In the genomic region with DNA sequence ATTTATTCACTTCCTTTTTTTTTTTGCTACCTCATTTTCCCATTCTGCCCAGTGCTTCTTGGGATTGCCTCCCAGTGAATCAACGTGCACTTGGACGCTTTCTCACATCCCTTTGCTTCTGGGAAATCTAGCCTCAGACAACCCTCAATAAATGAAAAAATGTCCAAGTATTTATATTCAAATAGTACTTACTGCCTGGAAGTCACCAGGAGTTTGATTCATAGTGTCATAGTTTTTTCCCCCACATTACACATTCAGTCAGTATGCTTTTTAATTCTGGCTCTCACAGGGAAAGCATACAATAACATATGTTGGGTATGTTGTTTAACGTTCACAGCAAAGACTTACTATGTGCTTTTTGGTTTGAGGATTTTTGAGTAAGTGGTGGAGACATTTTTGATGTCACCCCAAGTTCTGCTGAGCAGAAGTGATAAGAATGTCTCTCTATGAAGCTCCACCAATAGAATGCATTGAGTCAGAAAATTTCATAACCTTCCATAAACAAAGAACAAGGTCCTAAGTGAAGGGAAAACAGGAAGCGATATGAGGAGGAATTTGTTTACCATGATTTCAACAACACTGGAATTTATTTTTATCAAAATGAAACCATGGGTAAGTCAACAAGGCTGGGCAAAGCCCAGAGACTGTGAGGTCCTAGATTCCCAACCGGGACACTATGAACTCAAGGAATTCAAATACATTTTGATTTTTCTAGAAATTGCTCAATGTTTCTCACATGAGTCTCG, we compare ENCODE assay signal across 1 cellular context.
TF ChIP-seq lines count a peak whose summit lies in the region.

No MANE protein-coding gene starts in this region.

TF ChIP-seq in SK-N-SH treated with all-trans-retinoic acid at 6 μM for 48 hours, 23 proteins besides CTCF, POLR2A, EP300 and RAD21 (continued from another document):
- TF ChIP-seq, protein P1, sequence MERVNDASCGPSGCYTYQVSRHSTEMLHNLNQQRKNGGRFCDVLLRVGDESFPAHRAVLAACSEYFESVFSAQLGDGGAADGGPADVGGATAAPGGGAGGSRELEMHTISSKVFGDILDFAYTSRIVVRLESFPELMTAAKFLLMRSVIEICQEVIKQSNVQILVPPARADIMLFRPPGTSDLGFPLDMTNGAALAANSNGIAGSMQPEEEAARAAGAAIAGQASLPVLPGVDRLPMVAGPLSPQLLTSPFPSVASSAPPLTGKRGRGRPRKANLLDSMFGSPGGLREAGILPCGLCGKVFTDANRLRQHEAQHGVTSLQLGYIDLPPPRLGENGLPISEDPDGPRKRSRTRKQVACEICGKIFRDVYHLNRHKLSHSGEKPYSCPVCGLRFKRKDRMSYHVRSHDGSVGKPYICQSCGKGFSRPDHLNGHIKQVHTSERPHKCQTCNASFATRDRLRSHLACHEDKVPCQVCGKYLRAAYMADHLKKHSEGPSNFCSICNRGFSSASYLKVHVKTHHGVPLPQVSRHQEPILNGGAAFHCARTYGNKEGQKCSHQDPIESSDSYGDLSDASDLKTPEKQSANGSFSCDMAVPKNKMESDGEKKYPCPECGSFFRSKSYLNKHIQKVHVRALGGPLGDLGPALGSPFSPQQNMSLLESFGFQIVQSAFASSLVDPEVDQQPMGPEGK (CRISPR knock-in tag; IDR thresholded peaks at IDR 0.05; ENCODE audit: borderline replicate concordance), result no peak
- TF ChIP-seq ZC3H10 (CRISPR knock-in tag; IDR thresholded peaks at IDR 0.05) (no peak), ESRRG (CRISPR knock-in tag; IDR thresholded peaks at IDR 0.05) (no peak), TCF4 (CRISPR knock-in tag; IDR thresholded peaks at IDR 0.05; ENCODE audit: borderline replicate concordance) (no peak), ZNF70 (CRISPR knock-in tag; IDR thresholded peaks at IDR 0.05) (no peak)
